10 cellular contexts compared by ENCODE assay signal in the genomic region with DNA sequence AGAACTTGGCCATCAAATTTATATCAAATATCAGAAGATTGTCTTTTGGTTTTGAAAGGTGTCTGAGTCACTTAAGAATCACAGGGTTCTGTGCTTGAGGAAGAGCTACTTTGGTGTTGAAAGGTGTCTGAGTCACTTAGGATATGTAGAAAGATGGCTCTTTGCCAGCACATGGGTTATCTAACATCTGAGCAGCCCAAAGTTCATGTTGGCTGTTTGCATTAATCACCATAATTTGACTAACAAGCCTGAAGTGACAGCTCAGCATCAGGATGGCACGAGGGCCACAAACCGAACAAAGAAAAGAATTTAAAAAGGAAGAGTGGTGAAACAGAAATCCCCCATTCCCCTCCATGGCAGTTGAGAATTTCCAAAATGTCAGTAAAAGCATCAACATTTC.
DNase-seq lines count a peak whose midpoint lies in the region; ATAC-seq and TF ChIP-seq lines count a peak whose summit lies in the region.
"Had no signal": no experiment of that assay in that cellular context is flagged by ENCODE, and none has a peak within 500 bp of the region (broad histone marks: within the 10 kb centered on the region; RNA-seq: fewer than 3 reads in every experiment).

No MANE protein-coding gene starts in this region.

- no peaks in the 10 kb centered on the region for H3K36me3 ChIP-seq in gastroesophageal sphincter
- no peaks in the 10 kb centered on the region for H3K36me3 ChIP-seq in uterus

- peak; percentile 34 for DNase-seq in activated gamma-delta T cell treated with Interleukin-2 at 50 U/mL for 16 hours
- no peak for DNase-seq in activated gamma-delta T cell (lab: John Stamatoyannopoulos, UW)
- DNase-seq in RPMI7951 (ENCODE audit: low read depth) = peak; percentile 89
- DNase-seq in effector memory CD8-positive, alpha-beta T cell = peak; percentile 25 to 35 (median 30)
- peak; percentile 15 to 60 for DNase-seq in stimulated activated effector memory CD8-positive, alpha-beta T cell treated with anti-CD3 and anti-CD28 coated beads, Interleukin-12 subunit alpha, Interleukin-12 subunit beta, amount 100 ng/mL, for 72 hours (ENCODE audit: low spot score in 2 of 2)
- DNase-seq in NCI-H2081 (lab: John Stamatoyannopoulos, UW) = no peak
- DNase-seq in uterus = no peak
- DNase-seq: HFFc6, NCI-H774 had no signal

- peak overlapping the region; percentile 8 to 9 for H3K4me3 Mint-ChIP-seq in effector memory CD8-positive, alpha-beta T cell
- H3K4me3 Mint-ChIP-seq in stimulated activated effector memory CD8-positive, alpha-beta T cell treated with anti-CD3 and anti-CD28 coated beads, Interleukin-12 subunit alpha, Interleukin-12 subunit beta, amount 100 ng/mL, for 72 hours = peak overlapping the region; percentile 20
- H3K4me3 Mint-ChIP-seq: HFFc6 had no signal

- no peaks in the 10 kb centered on the region for H3K27me3 Mint-ChIP-seq in effector memory CD8-positive, alpha-beta T cell

- no peak for TF ChIP-seq POLR2A in gastroesophageal sphincter (IDR thresholded peaks at IDR 0.05)
- TF ChIP-seq POLR2A in uterus (IDR thresholded peaks at IDR 0.05) = no peak

- 70 to 82% methylated on average over 2 of the region's 2 CpGs for WGBS in gastroesophageal sphincter (ENCODE audit: low coverage in 1 of 2), 2 donors

- H3K27ac Mint-ChIP-seq in effector memory CD8-positive, alpha-beta T cell = peak overlapping the region; percentile 50 to 74
- H3K27ac Mint-ChIP-seq in stimulated activated effector memory CD8-positive, alpha-beta T cell treated with anti-CD3 and anti-CD28 coated beads, Interleukin-12 subunit alpha, Interleukin-12 subunit beta, amount 100 ng/mL, for 72 hours = peak overlapping the region; percentile 85
- H3K27ac Mint-ChIP-seq: HFFc6 had no signal

- no peaks in the 10 kb centered on the region for H3K9me3 ChIP-seq in gastroesophageal sphincter
- H3K9me3 ChIP-seq in uterus = no peaks in the 10 kb centered on the region

- H3K9me3 Mint-ChIP-seq in effector memory CD8-positive, alpha-beta T cell = no peaks in the 10 kb centered on the region
- no peaks in the 10 kb centered on the region for H3K9me3 Mint-ChIP-seq in stimulated activated effector memory CD8-positive, alpha-beta T cell treated with anti-CD3 and anti-CD28 coated beads, Interleukin-12 subunit alpha, Interleukin-12 subunit beta, amount 100 ng/mL, for 72 hours
- H3K9me3 Mint-ChIP-seq: HFFc6 had no signal

- intact Hi-C loops in uterus (cut with DNase I; ENCODE audit: low total_unique reads) = no loop called here

- ATAC-seq in effector memory CD8-positive, alpha-beta T cell (replicated peaks) = peak; percentile 95
- ATAC-seq in stimulated activated effector memory CD8-positive, alpha-beta T cell treated with anti-CD3 and anti-CD28 coated beads, Interleukin-12 subunit alpha, Interleukin-12 subunit beta, amount 100 ng/mL, for 72 hours = peak; percentile 91
- no peak for ATAC-seq in gastroesophageal sphincter

- peaks cover 8 to 13% of the 10 kb centered on the region in 2 donors for H3K4me1 Mint-ChIP-seq in effector memory CD8-positive, alpha-beta T cell (ENCODE audit: low read depth in 2 of 2)
- peaks cover 28% of the 10 kb centered on the region for H3K4me1 Mint-ChIP-seq in stimulated activated effector memory CD8-positive, alpha-beta T cell treated with anti-CD3 and anti-CD28 coated beads, Interleukin-12 subunit alpha, Interleukin-12 subunit beta, amount 100 ng/mL, for 72 hours

- no peak overlapping the region for H3K4me3 ChIP-seq in gastroesophageal sphincter
- no peak overlapping the region for H3K4me3 ChIP-seq in uterus

- TF ChIP-seq CTCF in gastroesophageal sphincter (IDR thresholded peaks at IDR 0.05) (no peak), uterus (IDR thresholded peaks at IDR 0.05) (no peak)

- H3K27me3 ChIP-seq in gastroesophageal sphincter = no peaks in the 10 kb centered on the region
- no peaks in the 10 kb centered on the region for H3K27me3 ChIP-seq in uterus

- H3K36me3 Mint-ChIP-seq in effector memory CD8-positive, alpha-beta T cell (ENCODE audit: insufficient read depth) = peaks cover 3% of the 10 kb centered on the region
- no peaks in the 10 kb centered on the region for H3K36me3 Mint-ChIP-seq in stimulated activated effector memory CD8-positive, alpha-beta T cell treated with anti-CD3 and anti-CD28 coated beads, Interleukin-12 subunit alpha, Interleukin-12 subunit beta, amount 100 ng/mL, for 72 hours

- TF ChIP-seq EP300 in gastroesophageal sphincter (IDR thresholded peaks at IDR 0.05) = no peak

- no peaks in the 10 kb centered on the region for H3K4me1 ChIP-seq in gastroesophageal sphincter
- no peaks in the 10 kb centered on the region for H3K4me1 ChIP-seq in uterus

- H3K27ac ChIP-seq in gastroesophageal sphincter (no peak overlapping the region), uterus (no peak overlapping the region)

Comparison
In these comparisons a context has a peak if more than half of its experiments do, and no peak if none do; other contexts are left out.
1. DNase-seq: peak in activated gamma-delta T cell treated with Interleukin-2 at 50 U/mL for 16 hours (single experiment), RPMI7951 (single experiment), effector memory CD8-positive, alpha-beta T cell (3 of 3) and stimulated activated effector memory CD8-positive, alpha-beta T cell treated with anti-CD3 and anti-CD28 coated beads, Interleukin-12 subunit alpha, Interleukin-12 subunit beta, amount 100 ng/mL, for 72 hours (2 of 2); none in activated gamma-delta T cell (single experiment), NCI-H2081 (0 of 2) and uterus (0 of 2).